Comparison of ENCODE assay signal across 9 cellular contexts in genomic region chr10:43395571-43396060, GRCh38. TPM values are rescaled to one million over a fixed set of nuclear protein-coding genes. Genes with fewer than 3 reads are reported as not detected.
DNase-seq lines count a peak whose midpoint lies in the region; ATAC-seq and TF ChIP-seq lines count a peak whose summit lies in the region.
"Had no signal": no experiment of that assay in that cellular context is flagged by ENCODE, and none has a peak within 500 bp of the region (broad histone marks: within the 10 kb centered on the region; RNA-seq: fewer than 3 reads in every experiment).

No MANE protein-coding gene starts in this region.

- H2AFZ ChIP-seq in ACC112 (ENCODE audit: low read length, unreplicated experiment) (no peak overlapping the region), hepatocyte (no peak overlapping the region)

- no peaks in the 10 kb centered on the region for H3K27me3 Mint-ChIP-seq in activated T-helper 1 cell treated with anti-CD3 and anti-CD28 coated beads, Interleukin-12 subunit alpha, Interleukin-12 subunit beta, Interleukin-2, Interleukin-4 antibody, amounts not matched to agents 30 ng/mL and 10 ng/mL and 1 ng/mL, durations not matched to agents 14 hours and 24 hours and 36 hours (ENCODE audit: insufficient read depth)

- no peak for TF ChIP-seq CTCF in hepatocyte (IDR thresholded peaks at IDR 0.05; ENCODE audit: poor library complexity)

- peaks cover 40% of the 10 kb centered on the region for H3K4me1 ChIP-seq in ACC112 (ENCODE audit: control insufficient read depth, insufficient read depth, low read length, unreplicated experiment)
- peaks cover 25% of the 10 kb centered on the region for H3K4me1 ChIP-seq in HUES48 (ENCODE audit: control insufficient read depth, insufficient read depth, low read length)
- peaks cover 52% of the 10 kb centered on the region for H3K4me1 ChIP-seq in hepatocyte (ENCODE audit: insufficient read depth)
- peaks cover 30 to 46% (median 31%) of the 10 kb centered on the region in 3 donors for H3K4me1 ChIP-seq in skeletal muscle tissue (ENCODE audit: control insufficient read depth in 3 of 3, insufficient read depth in 3 of 3, low read length in 3 of 3)

- H3K9me3 Mint-ChIP-seq in activated T-helper 1 cell treated with anti-CD3 and anti-CD28 coated beads, Interleukin-12 subunit alpha, Interleukin-12 subunit beta, Interleukin-2, Interleukin-4 antibody, amounts not matched to agents 30 ng/mL and 10 ng/mL and 1 ng/mL, durations not matched to agents 14 hours and 24 hours and 36 hours: no peaks in the 10 kb centered on the region

- peak overlapping the region; percentile 93 for H3K4me2 ChIP-seq in hepatocyte

- no peak for DNase-seq in activated T-helper 1 cell treated with anti-CD3 and anti-CD28 coated beads, Interleukin-12 subunit alpha, Interleukin-12 subunit beta, Interleukin-2, Interleukin-4 antibody, amounts not matched to agents 30 ng/mL and 10 ng/mL and 1 ng/mL, durations not matched to agents 14 hours and 24 hours and 36 hours (ENCODE audit: low spot score)
- DNase-seq in hepatocyte (ENCODE audit: low spot score) (peak; percentile 42), AG08395 (ENCODE audit: low spot score) (no peak), NCI-H2196 (lab: John Stamatoyannopoulos, UW; ENCODE audit: unreplicated experiment) (no peak)

- ATAC-seq in HG02623 (IDR thresholded peaks at IDR 0.05; ENCODE audit: unreplicated experiment): no peak

- intact Hi-C loops in activated T-helper 1 cell treated with anti-CD3 and anti-CD28 coated beads, Interleukin-12 subunit alpha, Interleukin-12 subunit beta, Interleukin-2, Interleukin-4 antibody, amounts not matched to agents 30 ng/mL and 10 ng/mL and 1 ng/mL, durations not matched to agents 14 hours and 24 hours and 36 hours (cut with micrococcal nuclease): loop anchor here (2.0 to 10.0 kb wide), 3 partner anchors 103 to 611 kb away; partner anchors contain the start of genes BMS1 and CSGALNACT2

- no peaks in the 10 kb centered on the region for H3K9me2 ChIP-seq in hepatocyte (replicated peaks; ENCODE audit: insufficient read depth)

- H3K36me3 ChIP-seq in ACC112 (ENCODE audit: insufficient read depth, low read length) (peaks cover 34% of the 10 kb centered on the region), HUES48 (ENCODE audit: control insufficient read depth, insufficient read depth, low read length) (peaks cover 63% of the 10 kb centered on the region), hepatocyte (replicated peaks; ENCODE audit: insufficient read depth, low read depth) (no peaks in the 10 kb centered on the region), skeletal muscle tissue (ENCODE audit: control insufficient read depth in 3 of 3, insufficient read depth in 3 of 3, low read length in 3 of 3) (peaks cover 24 to 34% (median 27%) of the 10 kb centered on the region in 3 donors)

- H4K20me1 ChIP-seq in hepatocyte (ENCODE audit: insufficient read depth, poor library complexity, severe bottlenecking): peaks cover 80% of the 10 kb centered on the region

- H3K9ac ChIP-seq in HUES48 (ENCODE audit: low read depth, low read length) (peak overlapping the region; percentile 99), skeletal muscle tissue (ENCODE audit: low read depth in 1 of 3, low read length in 3 of 3) (peak overlapping the region; percentile 74 to 85 (median 83))

- peak overlapping the region; percentile 91 for H3K27ac ChIP-seq in ACC112 (ENCODE audit: low read depth, low read length)
- H3K27ac ChIP-seq in HUES48 (ENCODE audit: low read depth, low read length): peak overlapping the region; percentile 100
- H3K27ac ChIP-seq in hepatocyte: peak overlapping the region; percentile 100
- H3K27ac ChIP-seq in skeletal muscle tissue (ENCODE audit: low read depth, low read length): peak overlapping the region; percentile 95

- H3K4me3 ChIP-seq in ACC112 (ENCODE audit: low read depth, low read length) (peak overlapping the region; percentile 90), HUES48 (ENCODE audit: low read depth, low read length) (peak overlapping the region; percentile 92), hepatocyte (peak overlapping the region; percentile 86), skeletal muscle tissue (ENCODE audit: low read length in 3 of 3) (peak overlapping the region; percentile 71 to 79 (median 73))

- H3K27me3 ChIP-seq in ACC112 (ENCODE audit: insufficient read depth, low read length) (no peaks in the 10 kb centered on the region), HUES48 (ENCODE audit: control insufficient read depth, insufficient read depth, low read length) (no peaks in the 10 kb centered on the region), hepatocyte (no peaks in the 10 kb centered on the region), skeletal muscle tissue (ENCODE audit: control insufficient read depth in 3 of 3, insufficient read depth in 3 of 3, low read length in 3 of 3) (no peaks in the 10 kb centered on the region)

- H3K9me3 ChIP-seq in HUES48 (ENCODE audit: control insufficient read depth, insufficient read depth, low read length) (no peaks in the 10 kb centered on the region), hepatocyte (ENCODE audit: low read depth) (no peaks in the 10 kb centered on the region), skeletal muscle tissue (ENCODE audit: control insufficient read depth in 3 of 3, low read length in 3 of 3) (no peaks in the 10 kb centered on the region)

- H3K36me3 Mint-ChIP-seq in activated T-helper 1 cell treated with anti-CD3 and anti-CD28 coated beads, Interleukin-12 subunit alpha, Interleukin-12 subunit beta, Interleukin-2, Interleukin-4 antibody, amounts not matched to agents 30 ng/mL and 10 ng/mL and 1 ng/mL, durations not matched to agents 14 hours and 24 hours and 36 hours (ENCODE audit: low read depth): peaks cover 65% of the 10 kb centered on the region

- WGBS in hepatocyte (ENCODE audit: low lambda C conversion rate, missing lambda C conversion rate): 4% methylated on average over 18 of the region's 18 CpGs

- H3K4me1 Mint-ChIP-seq in activated T-helper 1 cell treated with anti-CD3 and anti-CD28 coated beads, Interleukin-12 subunit alpha, Interleukin-12 subunit beta, Interleukin-2, Interleukin-4 antibody, amounts not matched to agents 30 ng/mL and 10 ng/mL and 1 ng/mL, durations not matched to agents 14 hours and 24 hours and 36 hours (ENCODE audit: low read depth): peaks cover 79% of the 10 kb centered on the region

- H3K79me2 ChIP-seq in ACC112 (ENCODE audit: control insufficient read depth, insufficient read depth, low read length, unreplicated experiment) (peaks cover 94% of the 10 kb centered on the region), hepatocyte (peaks cover 90% of the 10 kb centered on the region)

- peak overlapping the region; percentile 96 for H3K27ac Mint-ChIP-seq in activated T-helper 1 cell treated with anti-CD3 and anti-CD28 coated beads, Interleukin-12 subunit alpha, Interleukin-12 subunit beta, Interleukin-2, Interleukin-4 antibody, amounts not matched to agents 30 ng/mL and 10 ng/mL and 1 ng/mL, durations not matched to agents 14 hours and 24 hours and 36 hours

- peak overlapping the region; percentile 90 for H3K4me3 Mint-ChIP-seq in activated T-helper 1 cell treated with anti-CD3 and anti-CD28 coated beads, Interleukin-12 subunit alpha, Interleukin-12 subunit beta, Interleukin-2, Interleukin-4 antibody, amounts not matched to agents 30 ng/mL and 10 ng/mL and 1 ng/mL, durations not matched to agents 14 hours and 24 hours and 36 hours

RNA-seq across cellular contexts. Expression of gene HNRNPF, which starts 13.4 kb away (rescaled TPM):
- 499 and 501 TPM in 2 replicates for total RNA-seq in activated T-helper 1 cell treated with anti-CD3 and anti-CD28 coated beads, Interleukin-12 subunit alpha, Interleukin-12 subunit beta, Interleukin-2, Interleukin-4 antibody, amounts not matched to agents 30 ng/mL and 10 ng/mL and 1 ng/mL, durations not matched to agents 14 hours and 24 hours and 36 hours
- 186 and 217 TPM in 2 replicates for total RNA-seq in hepatocyte
- polyA plus RNA-seq in hepatocyte: 117 and 134 TPM in 2 replicates
- total RNA-seq in skeletal muscle tissue: 87.2 TPM

RNA-seq across cellular contexts. Expression of gene FXYD4, which starts 24.2 kb away (rescaled TPM):
- total RNA-seq in activated T-helper 1 cell treated with anti-CD3 and anti-CD28 coated beads, Interleukin-12 subunit alpha, Interleukin-12 subunit beta, Interleukin-2, Interleukin-4 antibody, amounts not matched to agents 30 ng/mL and 10 ng/mL and 1 ng/mL, durations not matched to agents 14 hours and 24 hours and 36 hours: 0.44 TPM in 1 of 2 replicates, not detected in the other
- total RNA-seq in hepatocyte (0.80 TPM in 1 of 2 replicates, not detected in the other), skeletal muscle tissue (not detected)
- polyA plus RNA-seq in hepatocyte: 0.19 and 4.8 TPM in 2 replicates
- total RNA-seq: left cardiac atrium had no signal

RNA-seq across cellular contexts. Expression of gene ZNF487, which starts 41.3 kb away (rescaled TPM):
- 1.8 and 2.0 TPM in 2 replicates for total RNA-seq in activated T-helper 1 cell treated with anti-CD3 and anti-CD28 coated beads, Interleukin-12 subunit alpha, Interleukin-12 subunit beta, Interleukin-2, Interleukin-4 antibody, amounts not matched to agents 30 ng/mL and 10 ng/mL and 1 ng/mL, durations not matched to agents 14 hours and 24 hours and 36 hours
- 8.1 and 9.3 TPM in 2 replicates for total RNA-seq in hepatocyte
- polyA plus RNA-seq in hepatocyte: 5.6 and 8.9 TPM in 2 replicates
- 8.4 TPM for total RNA-seq in skeletal muscle tissue
